ENCODE assay signal across 8 cellular contexts in genomic region chr22:37043828-37044538, GRCh38.
DNase-seq lines count a peak whose midpoint lies in the region; ATAC-seq and FAIRE-seq lines count a peak whose summit lies in the region.

No MANE protein-coding gene starts in this region.

- H3K4me3 Mint-ChIP-seq in stimulated activated naive B cell treated with anti-CD40 and anti-IgM and Interleukin-4, amounts not matched to agents 10 μg/mL and 1 μg/mL and 100 μg/mL, for 72 hours = no peak overlapping the region

- FAIRE-seq in RCC 7860 (lab: Jason Lieb, UNC) = no peak

- peaks cover 15 to 20% of the 10 kb centered on the region in 2 donors for H3K4me1 Mint-ChIP-seq in stimulated activated naive B cell treated with anti-CD40 and anti-IgM and Interleukin-4, amounts not matched to agents 10 μg/mL and 1 μg/mL and 100 μg/mL, for 72 hours

- DNase-seq in ELR (ENCODE audit: low read depth) (peak; percentile 70), RCC 7860 (ENCODE audit: low spot score) (peak; percentile 26), amniotic epithelial cell (ENCODE audit: low read depth) (peak; percentile 56), kidney tubule cell (ENCODE audit: low spot score) (peak; percentile 77)
- DNase-seq in stimulated activated naive B cell treated with anti-CD40 and anti-IgM and Interleukin-4, amounts not matched to agents 10 μg/mL and 1 μg/mL and 100 μg/mL, for 72 hours = peak; percentile 59

- H3K9me3 Mint-ChIP-seq in stimulated activated naive B cell treated with anti-CD40 and anti-IgM and Interleukin-4, amounts not matched to agents 10 μg/mL and 1 μg/mL and 100 μg/mL, for 72 hours = no peaks in the 10 kb centered on the region

- ATAC-seq in HG03175 (IDR thresholded peaks at IDR 0.05; ENCODE audit: unreplicated experiment) = peak; percentile 53
- peak; percentile 94 to 95 for ATAC-seq in stimulated activated naive B cell treated with anti-CD40 and anti-IgM and Interleukin-4, amounts not matched to agents 10 μg/mL and 1 μg/mL and 100 μg/mL, for 72 hours (replicated peaks)
- no peak for ATAC-seq in HG03095 (IDR thresholded peaks at IDR 0.05; ENCODE audit: unreplicated experiment)
- no peak for ATAC-seq in GM18517 (IDR thresholded peaks at IDR 0.05; ENCODE audit: unreplicated experiment)

- peaks cover 10 to 13% of the 10 kb centered on the region in 2 donors for H3K27me3 Mint-ChIP-seq in stimulated activated naive B cell treated with anti-CD40 and anti-IgM and Interleukin-4, amounts not matched to agents 10 μg/mL and 1 μg/mL and 100 μg/mL, for 72 hours

- no peaks in the 10 kb centered on the region for H3K36me3 Mint-ChIP-seq in stimulated activated naive B cell treated with anti-CD40 and anti-IgM and Interleukin-4, amounts not matched to agents 10 μg/mL and 1 μg/mL and 100 μg/mL, for 72 hours

- H3K27ac Mint-ChIP-seq in stimulated activated naive B cell treated with anti-CD40 and anti-IgM and Interleukin-4, amounts not matched to agents 10 μg/mL and 1 μg/mL and 100 μg/mL, for 72 hours = no peak overlapping the region

Comparison
In these comparisons a context has a peak if more than half of its experiments do, and no peak if none do; other contexts are left out.
1. DNase-seq: peak in every context shown above with its lines; median percentile 77 in kidney tubule cell; 70 in ELR; 59 in stimulated activated naive B cell treated with anti-CD40 and anti-IgM and Interleukin-4, amounts not matched to agents 10 μg/mL and 1 μg/mL and 100 μg/mL, for 72 hours; 56 in amniotic epithelial cell; 26 in RCC 7860.
2. ATAC-seq: peak in HG03175 (single experiment) and stimulated activated naive B cell treated with anti-CD40 and anti-IgM and Interleukin-4, amounts not matched to agents 10 μg/mL and 1 μg/mL and 100 μg/mL, for 72 hours (2 of 2); none in HG03095 (single experiment) and GM18517 (single experiment).